10 cellular contexts compared by ENCODE assay signal in genomic region chr3:71444861-71445259, GRCh38.
A peak's percentile ranks its signal among the peaks of the same experiment; 100 is the strongest.
DNase-seq lines count a peak whose midpoint lies in the region; ATAC-seq and TF ChIP-seq lines count a peak whose summit lies in the region.
"Had no signal": no experiment of that assay in that cellular context is flagged by ENCODE, and none has a peak within 500 bp of the region (broad histone marks: within the 10 kb centered on the region; RNA-seq: fewer than 3 reads in every experiment).

No MANE protein-coding gene starts in this region.

- H3K27me3 ChIP-seq in tibial nerve (no peaks in the 10 kb centered on the region), endodermal cell (ENCODE audit: control insufficient read depth, insufficient read depth, low read length, poor library complexity, severe bottlenecking) (no peaks in the 10 kb centered on the region)
- H3K27me3 ChIP-seq: SJCRH30 had no signal

- H3K4me3 Mint-ChIP-seq in activated naive CD4-positive, alpha-beta T cell treated with anti-CD3 and anti-CD28 coated beads, Interleukin-2, amount 50 U/mL, for 24 hours, result peak overlapping the region; percentile 78
- H3K4me3 Mint-ChIP-seq in activated B cell treated with CpG ODN at 0.5 μM for 24 hours (peak overlapping the region; percentile 78), immature natural killer cell (peak overlapping the region; percentile 69 to 87 (median 84)), endodermal cell (no peak overlapping the region)

- no peaks in the 10 kb centered on the region for H3K9me3 Mint-ChIP-seq in activated naive CD4-positive, alpha-beta T cell treated with anti-CD3 and anti-CD28 coated beads, Interleukin-2, amount 50 U/mL, for 24 hours
- H3K9me3 Mint-ChIP-seq in activated B cell treated with CpG ODN at 0.5 μM for 24 hours, result no peaks in the 10 kb centered on the region
- no peaks in the 10 kb centered on the region for H3K9me3 Mint-ChIP-seq in immature natural killer cell
- no peaks in the 10 kb centered on the region for H3K9me3 Mint-ChIP-seq in endodermal cell

- H3K36me3 Mint-ChIP-seq in activated naive CD4-positive, alpha-beta T cell treated with anti-CD3 and anti-CD28 coated beads, Interleukin-2, amount 50 U/mL, for 24 hours, result peaks cover 2% of the 10 kb centered on the region
- H3K36me3 Mint-ChIP-seq in activated B cell treated with CpG ODN at 0.5 μM for 24 hours (ENCODE audit: low read depth) (no peaks in the 10 kb centered on the region), immature natural killer cell (no peaks in the 10 kb centered on the region), endodermal cell (ENCODE audit: low read depth) (no peaks in the 10 kb centered on the region)

- POLR2A ChIA-PET in activated B cell treated with CpG ODN at 0.5 μM for 24 hours (lab: Charles Lee), result interaction anchor here (0.7 to 6.1 kb wide), 9 partner anchors 10 to 381 kb away, joined by 3 to 66 read pairs (median 5); partner anchors contain the start of gene FOXP1

- H3K4me1 Mint-ChIP-seq in activated naive CD4-positive, alpha-beta T cell treated with anti-CD3 and anti-CD28 coated beads, Interleukin-2, amount 50 U/mL, for 24 hours, result peaks cover 96% of the 10 kb centered on the region
- H3K4me1 Mint-ChIP-seq in activated B cell treated with CpG ODN at 0.5 μM for 24 hours (peaks cover 92% of the 10 kb centered on the region), immature natural killer cell (peaks cover 83 to 92% of the 10 kb centered on the region in 2 donors), endodermal cell (peaks cover 17% of the 10 kb centered on the region)

- H3K27me3 Mint-ChIP-seq in activated naive CD4-positive, alpha-beta T cell treated with anti-CD3 and anti-CD28 coated beads, Interleukin-2, amount 50 U/mL, for 24 hours, result no peaks in the 10 kb centered on the region
- no peaks in the 10 kb centered on the region for H3K27me3 Mint-ChIP-seq in activated B cell treated with CpG ODN at 0.5 μM for 24 hours
- peaks cover 6 to 13% (median 9%) of the 10 kb centered on the region in 3 donors for H3K27me3 Mint-ChIP-seq in immature natural killer cell (ENCODE audit: low read depth in 3 of 3)
- H3K27me3 Mint-ChIP-seq in endodermal cell (ENCODE audit: insufficient read depth), result no peaks in the 10 kb centered on the region

- H3K9ac ChIP-seq in endodermal cell (ENCODE audit: extremely low read depth, low read length, poor library complexity, severe bottlenecking), result no peak overlapping the region

- H3K27ac ChIP-seq in tibial nerve, result peak overlapping the region in 3 of 4 donors; percentile 54 to 71 (median 56)
- H3K27ac ChIP-seq in endodermal cell (ENCODE audit: low read depth, low read length), result no peak overlapping the region
- H3K27ac ChIP-seq: SJCRH30 had no signal

- H3K4me1 ChIP-seq in tibial nerve (peaks cover 0 to 35% (median 24%) of the 10 kb centered on the region in 4 donors), endodermal cell (ENCODE audit: control insufficient read depth, insufficient read depth, low read length) (no peaks in the 10 kb centered on the region)
- H3K4me1 ChIP-seq: SJCRH30 had no signal

- 76 to 82% methylated on average over 4 of the region's 4 CpGs for WGBS in tibial nerve, 2 donors
- WGBS in endodermal cell (ENCODE audit: insufficient coverage in 1 of 2, insufficient read length in 1 of 2), 2 experiments, result 90 to 100% methylated on average over 3 to 4 of the region's 4 CpGs

- H3K4me3 ChIP-seq in tibial nerve, result no peak overlapping the region
- no peak overlapping the region for H3K4me3 ChIP-seq in endodermal cell (ENCODE audit: low read length)
- H3K4me3 ChIP-seq: SJCRH30 had no signal

- TF ChIP-seq POLR2A in tibial nerve (IDR thresholded peaks at IDR 0.05), result no peak

- no peak for TF ChIP-seq EP300 in tibial nerve (IDR thresholded peaks at IDR 0.05)

- no peak for DNase-seq in activated naive CD4-positive, alpha-beta T cell (lab: John Stamatoyannopoulos, UW)
- DNase-seq in activated B cell treated with CpG ODN at 0.5 μM for 24 hours (no peak), immature natural killer cell (no peak), tibial nerve (ENCODE audit: low spot score in 2 of 2) (no peak), endodermal cell (no peak), OCI-M2 (lab: John Stamatoyannopoulos, UW; ENCODE audit: unreplicated experiment) (no peak), RKO (ENCODE audit: low spot score) (no peak)
- DNase-seq: NCI-H146, SJCRH30 had no signal

- H3K36me3 ChIP-seq in tibial nerve (no peaks in the 10 kb centered on the region), endodermal cell (ENCODE audit: control insufficient read depth, insufficient read depth, low read length) (no peaks in the 10 kb centered on the region)
- H3K36me3 ChIP-seq: SJCRH30 had no signal

- TF ChIP-seq CTCF in activated B cell treated with CpG ODN at 0.5 μM for 24 hours (IDR thresholded peaks at IDR 0.05), result no peak
- no peak for TF ChIP-seq CTCF in tibial nerve (IDR thresholded peaks at IDR 0.05)
- TF ChIP-seq CTCF in endodermal cell (conservative IDR thresholded peaks at IDR 0.05), result no peak

- intact Hi-C loops in activated B cell treated with CpG ODN at 0.5 μM for 24 hours (cut with micrococcal nuclease), result loop anchor here (1.0 to 5.0 kb wide), 11 partner anchors 9 to 438 kb away; no protein-coding TSS in a partner anchor

- no peak for ATAC-seq in activated B cell treated with CpG ODN at 0.5 μM for 24 hours (ENCODE audit: low read depth)

- peak overlapping the region; percentile 99 for H3K27ac Mint-ChIP-seq in activated naive CD4-positive, alpha-beta T cell treated with anti-CD3 and anti-CD28 coated beads, Interleukin-2, amount 50 U/mL, for 24 hours
- H3K27ac Mint-ChIP-seq in activated B cell treated with CpG ODN at 0.5 μM for 24 hours (peak overlapping the region; percentile 99), immature natural killer cell (peak overlapping the region; percentile 99 to 100 (median 99)), endodermal cell (no peak overlapping the region)

- CTCF ChIA-PET in activated B cell treated with CpG ODN at 0.5 μM for 24 hours (lab: Charles Lee), result interaction anchor here (1.4 to 1.8 kb wide), 2 partner anchors 10 to 51 kb away, joined by 3 to 8 read pairs; no protein-coding TSS in a partner anchor

- no peaks in the 10 kb centered on the region for H3K9me3 ChIP-seq in tibial nerve
- H3K9me3 ChIP-seq in endodermal cell (ENCODE audit: control insufficient read depth, low read length), result no peaks in the 10 kb centered on the region
- H3K9me3 ChIP-seq: SJCRH30 had no signal
